In the genomic region with DNA sequence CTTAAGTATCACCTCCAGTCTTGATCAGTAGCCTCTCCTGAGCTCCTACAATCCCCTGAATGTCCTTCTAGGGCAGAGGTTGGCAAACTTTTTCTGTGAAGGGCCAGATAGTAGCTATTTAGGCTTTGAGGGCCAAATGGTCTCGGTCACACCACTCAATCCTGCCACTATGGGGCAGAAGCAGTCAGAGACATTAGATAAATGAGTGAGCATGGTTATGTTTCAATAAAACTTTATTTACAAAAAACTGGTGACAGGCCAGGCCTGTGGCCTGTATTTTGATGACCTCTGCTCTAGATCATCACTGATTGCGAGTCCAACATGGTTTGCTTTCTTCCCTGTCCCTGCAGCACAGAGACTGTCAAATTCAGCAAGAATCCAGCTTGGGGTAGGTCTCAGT, we compare ENCODE assay signal across 17 cellular contexts. TPM values are rescaled to one million over a fixed set of nuclear protein-coding genes. Genes with fewer than 3 reads are reported as not detected.
A peak's percentile ranks its signal among the peaks of the same experiment; 100 is the strongest.
DNase-seq lines count a peak whose midpoint lies in the region; ATAC-seq and TF ChIP-seq lines count a peak whose summit lies in the region.
"Had no signal": no experiment of that assay in that cellular context is flagged by ENCODE, and none has a peak within 500 bp of the region (broad histone marks: within the 10 kb centered on the region; RNA-seq: fewer than 3 reads in every experiment).

No MANE protein-coding gene starts in this region.

- 100% methylated on average over 2 of the region's 2 CpGs for WGBS in SK-N-SH (ENCODE audit: low lambda C conversion rate)
- no CpG with 5 or more reads among the region's 2 CpGs for WGBS in mesendoderm (ENCODE audit: extremely low coverage, insufficient coverage, low lambda C conversion rate)

- TF ChIP-seq CTCF in SK-N-SH (IDR thresholded peaks at IDR 0.05) = 0 out of 2 replicates have a peak, but pooled peaks have one; percentile 6
- TF ChIP-seq CTCF in HFFc6 (IDR thresholded peaks at IDR 0.05) = peak; percentile 52

- H3K36me3 Mint-ChIP-seq in HFFc6 (ENCODE audit: low read depth) = no peaks in the 10 kb centered on the region
- peaks cover 34% of the 10 kb centered on the region for H3K36me3 Mint-ChIP-seq in activated T-helper 2 cell treated with anti-CD3 and anti-CD28 coated beads, Interferon-gamma antibody, Interleukin-2, Interleukin-4, amounts not matched to agents 10 μg/mL and 5 μg/mL and 100 μg/mL, durations not matched to agents 14 hours and 24 hours and 36 hours (ENCODE audit: low read depth)
- H3K36me3 Mint-ChIP-seq: mesothelial cell of epicardium had no signal

- H3K23ac ChIP-seq in mesendoderm (ENCODE audit: low read length) = no peak overlapping the region

- H3K4me3 ChIP-seq in SK-N-SH (ENCODE audit: low read depth in 2 of 2, low read length in 1 of 2) = no peak overlapping the region
- no peak overlapping the region for H3K4me3 ChIP-seq in mesendoderm (ENCODE audit: low read length)
- H3K4me3 ChIP-seq: A549 had no signal

- H3K36me3 ChIP-seq in SK-N-SH (replicated peaks in 1 of 2; ENCODE audit: control insufficient read depth in 1 of 2, insufficient read depth in 2 of 2, low read length in 1 of 2) (peaks cover 0 to 5% of the 10 kb centered on the region in 2 experiments), mesendoderm (ENCODE audit: control insufficient read depth, insufficient read depth, low read length) (peaks cover 6% of the 10 kb centered on the region)

- H3K27ac ChIP-seq in SK-N-SH (ENCODE audit: low read depth in 2 of 2, low read length in 1 of 2) = no peak overlapping the region; a peak in 1 of 4 replicates
- no peak overlapping the region for H3K27ac ChIP-seq in mesendoderm (ENCODE audit: low read depth, low read length)
- H3K27ac ChIP-seq: A549 had no signal

- no peaks in the 10 kb centered on the region for H3F3A ChIP-seq in SK-N-SH (replicated peaks; ENCODE audit: insufficient read depth)

- no peak overlapping the region for H3K4me2 ChIP-seq in SK-N-SH
- no peak overlapping the region for H3K4me2 ChIP-seq in mesendoderm (ENCODE audit: low read length)
- H3K4me2 ChIP-seq: A549 had no signal

- no peak for ATAC-seq in SK-N-SH treated with all-trans-retinoic acid at 6 μM for 48 hours
- no peak for ATAC-seq in GM21390 (IDR thresholded peaks at IDR 0.05; ENCODE audit: unreplicated experiment)
- ATAC-seq: A549; stimulated activated naive CD8-positive, alpha-beta T cell treated with anti-CD3 and anti-CD28 coated beads, Interleukin-15, Interleukin-2, amounts not matched to agents 100 U/mL and 50 U/mL, for 24 hours had no signal

- no peaks in the 10 kb centered on the region for H3K9me3 ChIP-seq in SK-N-SH
- H3K9me3 ChIP-seq: A549 had no signal

- no peak overlapping the region for H2BK5ac ChIP-seq in mesendoderm (ENCODE audit: low read length)

- H3K4ac ChIP-seq in mesendoderm (ENCODE audit: low read depth, low read length) = no peak overlapping the region

- no peak for DNase-seq in SK-N-SH
- DNase-seq in HFFc6 = peak; percentile 23
- DNase-seq in activated T-helper 2 cell treated with anti-CD3 and anti-CD28 coated beads, Interferon-gamma antibody, Interleukin-2, Interleukin-4, amounts not matched to agents 10 μg/mL and 5 μg/mL and 100 μg/mL, durations not matched to agents 14 hours and 24 hours and 36 hours (ENCODE audit: low spot score) = no peak
- DNase-seq in mesendoderm = peak; percentile 66
- DNase-seq in COR-L47 (lab: John Stamatoyannopoulos, UW) = no peak
- no peak for DNase-seq in cardiac septum (ENCODE audit: low spot score)
- DNase-seq: activated naive CD4-positive, alpha-beta T cell treated with anti-CD3 and anti-CD28 coated beads, Interleukin-2, amount 50 U/mL, for 16 hours; CD8-positive, alpha-beta memory T cell; NCI-H187; NCI-H526; nucleus accumbens; Right ventricle myocardium superior; stimulated activated naive CD8-positive, alpha-beta T cell treated with anti-CD3 and anti-CD28 coated beads, Interleukin-15, Interleukin-2, amounts not matched to agents 100 U/mL and 50 U/mL, for 24 hours had no signal

- CTCF ChIA-PET in SK-N-SH (lab: Yijun Ruan, JAX) = interaction anchor here (0.7 to 9.4 kb wide), 5 partner anchors 13 to 103 kb away, joined by 3 to 82 read pairs (median 3); no protein-coding TSS in a partner anchor

- POLR2A ChIA-PET in SK-N-SH (lab: Yijun Ruan, JAX) = no interaction called here

- H3K9me3 Mint-ChIP-seq in HFFc6 = no peaks in the 10 kb centered on the region
- H3K9me3 Mint-ChIP-seq in activated T-helper 2 cell treated with anti-CD3 and anti-CD28 coated beads, Interferon-gamma antibody, Interleukin-2, Interleukin-4, amounts not matched to agents 10 μg/mL and 5 μg/mL and 100 μg/mL, durations not matched to agents 14 hours and 24 hours and 36 hours = no peaks in the 10 kb centered on the region
- H3K9me3 Mint-ChIP-seq: CD8-positive, alpha-beta memory T cell; mesothelial cell of epicardium had no signal

- H3K4me3 Mint-ChIP-seq in HFFc6 = no peak overlapping the region
- H3K4me3 Mint-ChIP-seq in activated T-helper 2 cell treated with anti-CD3 and anti-CD28 coated beads, Interferon-gamma antibody, Interleukin-2, Interleukin-4, amounts not matched to agents 10 μg/mL and 5 μg/mL and 100 μg/mL, durations not matched to agents 14 hours and 24 hours and 36 hours (ENCODE audit: low read depth) = no peak overlapping the region
- H3K4me3 Mint-ChIP-seq: mesothelial cell of epicardium had no signal

- intact Hi-C loops in activated T-helper 2 cell treated with anti-CD3 and anti-CD28 coated beads, Interferon-gamma antibody, Interleukin-2, Interleukin-4, amounts not matched to agents 10 μg/mL and 5 μg/mL and 100 μg/mL, durations not matched to agents 14 hours and 24 hours and 36 hours (cut with micrococcal nuclease) = loop anchor here (5.0 kb wide), 1 partner anchor 101 kb away; no protein-coding TSS in a partner anchor
- intact Hi-C loops in cardiac septum (cut with DNase I) = no loop called here

- H3K56ac ChIP-seq in mesendoderm (ENCODE audit: low read length) = no peak overlapping the region

- H3K27ac Mint-ChIP-seq in HFFc6 = no peak overlapping the region
- peak overlapping the region; percentile 7 for H3K27ac Mint-ChIP-seq in activated T-helper 2 cell treated with anti-CD3 and anti-CD28 coated beads, Interferon-gamma antibody, Interleukin-2, Interleukin-4, amounts not matched to agents 10 μg/mL and 5 μg/mL and 100 μg/mL, durations not matched to agents 14 hours and 24 hours and 36 hours
- H3K27ac Mint-ChIP-seq: mesothelial cell of epicardium had no signal

- H4K5ac ChIP-seq in mesendoderm (ENCODE audit: low read length) = no peak overlapping the region

- H3K79me2 ChIP-seq in SK-N-SH (ENCODE audit: insufficient read depth) = no peaks in the 10 kb centered on the region
- H3K79me2 ChIP-seq in mesendoderm (ENCODE audit: control insufficient read depth, insufficient read depth, low read length) = peaks cover 8% of the 10 kb centered on the region

- no peak overlapping the region for H2AFZ ChIP-seq in SK-N-SH (ENCODE audit: low read depth)

- H2BK120ac ChIP-seq in mesendoderm (ENCODE audit: low read depth, low read length) = no peak overlapping the region

- no peaks in the 10 kb centered on the region for H3K9me2 ChIP-seq in SK-N-SH

- H2BK15ac ChIP-seq in mesendoderm (replicated peaks; ENCODE audit: low read depth) = no peak overlapping the region

- H3K79me1 ChIP-seq in mesendoderm (ENCODE audit: low read length) = peaks cover 46% of the 10 kb centered on the region

- no peak for TF ChIP-seq EP300 in SK-N-SH (IDR thresholded peaks at IDR 0.05; ENCODE audit: borderline replicate concordance in 1 of 2, low read depth in 1 of 2, low read length in 1 of 2)

- no peaks in the 10 kb centered on the region for H4K20me1 ChIP-seq in SK-N-SH (ENCODE audit: insufficient read depth)

- no peak overlapping the region for H3K18ac ChIP-seq in mesendoderm (ENCODE audit: low read length)

- peak; percentile 19; the same call in 1 of the 2 replicates for TF ChIP-seq RAD21 in SK-N-SH (IDR thresholded peaks at IDR 0.05; ENCODE audit: low read length)

- H3K27me3 ChIP-seq in SK-N-SH (ENCODE audit: insufficient read depth) (no peaks in the 10 kb centered on the region), mesendoderm (ENCODE audit: insufficient read depth, low read length, poor library complexity) (no peaks in the 10 kb centered on the region)

- H3K4me1 Mint-ChIP-seq in HFFc6 (ENCODE audit: low read depth) = peaks cover 29% of the 10 kb centered on the region
- peaks cover 38% of the 10 kb centered on the region for H3K4me1 Mint-ChIP-seq in activated T-helper 2 cell treated with anti-CD3 and anti-CD28 coated beads, Interferon-gamma antibody, Interleukin-2, Interleukin-4, amounts not matched to agents 10 μg/mL and 5 μg/mL and 100 μg/mL, durations not matched to agents 14 hours and 24 hours and 36 hours (ENCODE audit: low read depth)

- H3K27me3 Mint-ChIP-seq in HFFc6 (ENCODE audit: insufficient read depth) = no peaks in the 10 kb centered on the region
- no peaks in the 10 kb centered on the region for H3K27me3 Mint-ChIP-seq in activated T-helper 2 cell treated with anti-CD3 and anti-CD28 coated beads, Interferon-gamma antibody, Interleukin-2, Interleukin-4, amounts not matched to agents 10 μg/mL and 5 μg/mL and 100 μg/mL, durations not matched to agents 14 hours and 24 hours and 36 hours (ENCODE audit: low read depth)
- H3K27me3 Mint-ChIP-seq: CD8-positive, alpha-beta memory T cell had no signal

- H2AK5ac ChIP-seq in mesendoderm (ENCODE audit: low read length) = no peak overlapping the region

- peaks cover 4 to 62% of the 10 kb centered on the region in 2 experiments; a peak in 3 of 4 replicates for H3K4me1 ChIP-seq in SK-N-SH (ENCODE audit: control insufficient read depth in 1 of 2, insufficient read depth in 2 of 2, low read depth in 1 of 2, low read length in 1 of 2)
- peaks cover 3% of the 10 kb centered on the region for H3K4me1 ChIP-seq in mesendoderm (ENCODE audit: control insufficient read depth, low read depth, low read length)

- no peak overlapping the region for H4K8ac ChIP-seq in mesendoderm (ENCODE audit: low read depth, low read length)

- H3K9ac ChIP-seq in SK-N-SH (no peak overlapping the region), mesendoderm (ENCODE audit: low read length) (peak overlapping the region; percentile 17)

RNA-seq across cellular contexts. Expression of a gene that starts 36.3 kb away (rescaled TPM):
- polyA plus RNA-seq in SK-N-SH (2012; rRNA removed) = 19.9 and 24.9 TPM in 2 replicates
- 9.2 and 17.3 TPM in 2 replicates for polyA plus RNA-seq in SK-N-SH (2012; cell fraction: cytosol; rRNA removed)
- 55.4 and 62.4 TPM in 2 replicates for polyA plus RNA-seq in SK-N-SH (2012; cell fraction: nucleus; rRNA removed)
- total RNA-seq in HFFc6 (2021; fragmentation: NEBNext Ultra II Directional; extraction: Animal tissue kit (Norgen Biotek cat#: 25700)) = 10 to 100 TPM in 5 of 6 experiments, 1 to 10 TPM in 1; 7.2 to 14.9 (median 13.0) TPM
- 78.0 and 82.1 TPM in 2 replicates for total RNA-seq in activated T-helper 2 cell treated with anti-CD3 and anti-CD28 coated beads, Interferon-gamma antibody, Interleukin-2, Interleukin-4, amounts not matched to agents 10 μg/mL and 5 μg/mL and 100 μg/mL, durations not matched to agents 14 hours and 24 hours and 36 hours
- polyA plus RNA-seq in mesendoderm (2013, experiment 1 of 2) = 54.5 TPM
- 55.5 TPM for polyA plus RNA-seq in mesendoderm (2013, experiment 2 of 2)
- total RNA-seq in cardiac septum = 2.3 TPM

RNA-seq across cellular contexts. Expression of a gene that starts 53.3 kb away (rescaled TPM):
- polyA plus RNA-seq in SK-N-SH (2012; rRNA removed) = 26.5 and 31.1 TPM in 2 replicates
- 48.1 and 71.8 TPM in 2 replicates for polyA plus RNA-seq in SK-N-SH (2012; cell fraction: cytosol; rRNA removed)
- 2.6 and 5.8 TPM in 2 replicates for polyA plus RNA-seq in SK-N-SH (2012; cell fraction: nucleus; rRNA removed)
- total RNA-seq in HFFc6 (2021; fragmentation: NEBNext Ultra II Directional; extraction: Animal tissue kit (Norgen Biotek cat#: 25700)) = 10 to 100 TPM; 34.9 to 54.2 (median 47.1) TPM
- 89.0 and 90.2 TPM in 2 replicates for total RNA-seq in activated T-helper 2 cell treated with anti-CD3 and anti-CD28 coated beads, Interferon-gamma antibody, Interleukin-2, Interleukin-4, amounts not matched to agents 10 μg/mL and 5 μg/mL and 100 μg/mL, durations not matched to agents 14 hours and 24 hours and 36 hours
- polyA plus RNA-seq in mesendoderm (2013, experiment 1 of 2) = 159 TPM
- 156 TPM for polyA plus RNA-seq in mesendoderm (2013, experiment 2 of 2)
- total RNA-seq in cardiac septum = 21.9 TPM

Comparison
In these comparisons a context has a peak if more than half of its experiments do, and no peak if none do; other contexts are left out.
1. DNase-seq: peak in HFFc6 (single experiment) and mesendoderm (single experiment); none in SK-N-SH (single experiment), activated T-helper 2 cell treated with anti-CD3 and anti-CD28 coated beads, Interferon-gamma antibody, Interleukin-2, Interleukin-4, amounts not matched to agents 10 μg/mL and 5 μg/mL and 100 μg/mL, durations not matched to agents 14 hours and 24 hours and 36 hours (single experiment), COR-L47 (single experiment) and cardiac septum (single experiment).